11 cellular contexts compared by ENCODE assay signal in the genomic region with DNA sequence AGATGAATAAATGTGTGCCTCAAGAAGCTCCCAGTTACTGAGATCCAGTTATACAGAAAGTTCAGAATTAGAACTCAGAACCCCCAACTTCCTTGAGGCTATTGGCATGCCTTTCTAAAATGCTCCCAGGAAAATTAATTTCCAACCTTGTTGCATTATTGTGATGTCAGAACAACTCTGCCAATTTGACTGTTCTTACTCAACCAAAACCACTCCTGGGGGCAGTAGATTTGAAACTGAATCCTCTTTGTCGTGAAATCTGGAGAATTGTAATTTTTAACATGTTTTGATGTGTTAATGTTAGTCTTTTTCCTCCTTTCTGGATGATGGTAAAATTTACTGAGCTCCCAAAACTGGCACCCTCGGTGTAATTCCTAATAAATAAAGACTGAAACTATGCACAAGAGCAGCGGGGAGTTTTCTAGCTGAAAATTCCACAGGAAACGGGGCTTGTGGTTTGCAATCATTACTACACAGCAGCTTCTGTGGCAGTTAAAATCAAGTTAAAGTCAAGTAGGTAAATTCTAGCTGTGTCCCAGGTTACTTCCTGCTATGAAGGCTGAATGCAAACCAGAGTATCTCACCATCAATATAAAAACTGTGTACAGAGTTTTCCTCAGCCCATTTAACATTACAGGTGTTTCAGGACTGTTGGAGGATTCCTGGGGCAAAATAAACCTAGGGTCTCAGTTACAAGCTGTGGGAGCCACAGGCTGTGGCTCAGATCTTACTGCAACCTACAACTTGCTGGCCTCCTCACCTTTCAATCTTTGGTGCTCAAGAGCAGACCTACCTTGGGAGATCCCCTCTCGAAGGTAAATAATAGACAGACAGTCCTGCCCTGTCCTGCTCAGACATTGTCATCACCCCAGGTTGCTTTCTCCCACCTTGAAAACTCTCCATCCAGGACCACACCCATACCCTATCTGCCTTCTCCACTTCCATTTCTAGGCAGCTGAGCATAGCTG.
DNase-seq lines count a peak whose midpoint lies in the region; ATAC-seq and FAIRE-seq lines count a peak whose summit lies in the region.
"Had no signal": no experiment of that assay in that cellular context is flagged by ENCODE, and none has a peak within 500 bp of the region (broad histone marks: within the 10 kb centered on the region; RNA-seq: fewer than 3 reads in every experiment).

No MANE protein-coding gene starts in this region.

- H3K36me3 Mint-ChIP-seq in effector memory CD8-positive, alpha-beta T cell (ENCODE audit: insufficient read depth), result peaks cover 3% of the 10 kb centered on the region

- H3K4me3 Mint-ChIP-seq in effector memory CD8-positive, alpha-beta T cell, result no peak overlapping the region

- FAIRE-seq in GM18507 (lab: Jason Lieb, UNC), result peak; percentile 75

- no peaks in the 10 kb centered on the region for H3K9me3 Mint-ChIP-seq in effector memory CD8-positive, alpha-beta T cell

- peaks cover 10 to 20% of the 10 kb centered on the region in 2 donors for H3K27me3 Mint-ChIP-seq in effector memory CD8-positive, alpha-beta T cell

- peak; percentile 43 for ATAC-seq in GM19467 (IDR thresholded peaks at IDR 0.05; ENCODE audit: unreplicated experiment)
- ATAC-seq in HG03342 (IDR thresholded peaks at IDR 0.05; ENCODE audit: unreplicated experiment), result peak; percentile 71
- peak; percentile 29 for ATAC-seq in effector memory CD8-positive, alpha-beta T cell (replicated peaks)
- ATAC-seq in HG02852 (IDR thresholded peaks at IDR 0.05; ENCODE audit: unreplicated experiment), result no peak
- ATAC-seq in HG02970 (IDR thresholded peaks at IDR 0.05; ENCODE audit: low FRiP score, unreplicated experiment), result no peak
- ATAC-seq: left lung had no signal

- DNase-seq in GM18507 (ENCODE audit: extremely low spot score, insufficient read length, low read depth) (no peak), NCI-H2227 (lab: John Stamatoyannopoulos, UW; ENCODE audit: unreplicated experiment) (no peak), COLO668 (lab: John Stamatoyannopoulos, UW; ENCODE audit: unreplicated experiment) (no peak)
- no peak for DNase-seq in effector memory CD8-positive, alpha-beta T cell
- DNase-seq: esophagus squamous epithelium, left lung, PC-9 had no signal

- H3K4me1 Mint-ChIP-seq in effector memory CD8-positive, alpha-beta T cell (ENCODE audit: low read depth in 2 of 2), result peaks cover 9 to 12% of the 10 kb centered on the region in 2 donors

- H3K27ac Mint-ChIP-seq in effector memory CD8-positive, alpha-beta T cell, result no peak overlapping the region

Comparison
In these comparisons a context has a peak if more than half of its experiments do, and no peak if none do; other contexts are left out.
1. ATAC-seq: peak in GM19467 (single experiment), HG03342 (single experiment) and effector memory CD8-positive, alpha-beta T cell (single experiment); none in HG02852 (single experiment) and HG02970 (single experiment).